24 cellular contexts compared by ENCODE assay signal in the genomic region with DNA sequence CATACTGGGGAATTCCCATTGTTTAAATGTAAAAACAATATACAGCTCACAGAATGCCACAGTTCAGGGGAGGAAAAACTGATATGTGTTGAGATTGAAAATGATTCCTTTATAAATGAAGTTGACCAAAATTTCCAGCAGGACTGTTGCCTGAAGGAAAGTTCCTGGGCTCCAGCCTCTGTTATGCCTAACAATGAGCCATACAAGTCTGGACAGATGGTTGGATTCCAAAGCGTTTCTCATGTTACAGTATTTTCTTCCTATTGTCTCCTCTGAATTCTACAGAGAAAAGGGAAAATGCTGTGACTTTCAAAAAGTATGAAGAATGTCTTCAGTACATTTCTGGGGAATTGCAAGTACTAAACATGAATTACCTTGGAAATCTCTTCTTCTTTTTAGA.
A peak's percentile ranks its signal among the peaks of the same experiment; 100 is the strongest.
DNase-seq lines count a peak whose midpoint lies in the region; ATAC-seq, FAIRE-seq and TF ChIP-seq lines count a peak whose summit lies in the region.
"Had no signal": no experiment of that assay in that cellular context is flagged by ENCODE, and none has a peak within 500 bp of the region (broad histone marks: within the 10 kb centered on the region; RNA-seq: fewer than 3 reads in every experiment).

No MANE protein-coding gene starts in this region.

- TF ChIP-seq CTCF in fibroblast of the aortic adventitia (IDR thresholded peaks at IDR 0.05; ENCODE audit: insufficient read depth, low read length): no peak

- no peaks in the 10 kb centered on the region for H3K4me1 ChIP-seq in adipocyte (ENCODE audit: control insufficient read depth, insufficient read depth, low read length)
- H3K4me1 ChIP-seq: ascending aorta, right lobe of liver had no signal

- H3K4me3 ChIP-seq in adipocyte (ENCODE audit: low read length) (no peak overlapping the region), fibroblast of the aortic adventitia (ENCODE audit: low read depth, low read length) (no peak overlapping the region)
- H3K4me3 ChIP-seq: ascending aorta, right lobe of liver, SK-N-MC had no signal

- FAIRE-seq in urothelium cell line (lab: Jason Lieb, UNC): no peak
- FAIRE-seq: TTC549 had no signal

- H3K9me3 ChIP-seq in adipocyte (ENCODE audit: control insufficient read depth, low read length): peaks cover 8% of the 10 kb centered on the region
- H3K9me3 ChIP-seq: right lobe of liver had no signal

- peak; percentile 6 for DNase-seq in DMS 273 (lab: John Stamatoyannopoulos, UW; ENCODE audit: unreplicated experiment)
- no peak for DNase-seq in DMS 273 treated with DMSO at 0.1 percent for 48 hours (lab: John Stamatoyannopoulos, UW)
- peak; percentile 60 for DNase-seq in adipocyte (ENCODE audit: low read depth)
- DNase-seq in fibroblast of the aortic adventitia (ENCODE audit: low read depth): peak; percentile 27
- no peak for DNase-seq in urothelium cell line (ENCODE audit: low spot score)
- DNase-seq in amygdala (lab: John Stamatoyannopoulos, UW): no peak
- DNase-seq in globus pallidus (ENCODE audit: low spot score): no peak
- DNase-seq: activated CD8-positive, alpha-beta T cell treated with anti-CD3 and anti-CD28 coated beads, Interleukin-2, amount 10 ng/mL, durations not matched to agents 7 days and 5 days; Calu3; central memory CD4-positive, alpha-beta T cell; dermis blood vessel endothelial cell; left colon; NCI-H1092; NCI-H187; NCI-H2227 treated with DMSO at 0.1 percent for 48 hours; NCI-H774; right lobe of liver; stimulated activated CD4-positive, alpha-beta T cell treated with anti-CD3 and anti-CD28 coated beads, Interleukin-12 subunit alpha, Interleukin-12 subunit beta, amount 100 ng/mL, for 4 hours; stimulated activated CD4-positive, alpha-beta T cell treated with anti-CD3 and anti-CD28 coated beads, Interleukin-4, amount 100 ng/mL, for 4 hours; stimulated activated naive CD4-positive, alpha-beta T cell had no signal

- no peak overlapping the region for H3K9ac ChIP-seq in adipocyte (ENCODE audit: low read length)

- no peaks in the 10 kb centered on the region for H3K27me3 ChIP-seq in adipocyte (replicated peaks; ENCODE audit: control insufficient read depth, insufficient read depth, low read length)
- H3K27me3 ChIP-seq: ascending aorta, right lobe of liver had no signal

- H3K36me3 ChIP-seq in adipocyte (ENCODE audit: control insufficient read depth, insufficient read depth, low read length, severe bottlenecking): peaks cover 4% of the 10 kb centered on the region
- H3K36me3 ChIP-seq: ascending aorta, right lobe of liver had no signal

- no peak for ATAC-seq in GM21825 (IDR thresholded peaks at IDR 0.05; ENCODE audit: unreplicated experiment)
- ATAC-seq: activated CD8-positive, alpha-beta T cell treated with anti-CD3 and anti-CD28 coated beads, Interleukin-2, amount 10 ng/mL, durations not matched to agents 7 days and 5 days; left colon; right lobe of liver had no signal

Comparison
In these comparisons a context has a peak if more than half of its experiments do, and no peak if none do; other contexts are left out.
1. DNase-seq: peak in DMS 273 (single experiment), adipocyte (single experiment) and fibroblast of the aortic adventitia (single experiment); none in DMS 273 treated with DMSO at 0.1 percent for 48 hours (single experiment), urothelium cell line (single experiment), amygdala (0 of 56) and globus pallidus (single experiment).